In the genomic region with DNA sequence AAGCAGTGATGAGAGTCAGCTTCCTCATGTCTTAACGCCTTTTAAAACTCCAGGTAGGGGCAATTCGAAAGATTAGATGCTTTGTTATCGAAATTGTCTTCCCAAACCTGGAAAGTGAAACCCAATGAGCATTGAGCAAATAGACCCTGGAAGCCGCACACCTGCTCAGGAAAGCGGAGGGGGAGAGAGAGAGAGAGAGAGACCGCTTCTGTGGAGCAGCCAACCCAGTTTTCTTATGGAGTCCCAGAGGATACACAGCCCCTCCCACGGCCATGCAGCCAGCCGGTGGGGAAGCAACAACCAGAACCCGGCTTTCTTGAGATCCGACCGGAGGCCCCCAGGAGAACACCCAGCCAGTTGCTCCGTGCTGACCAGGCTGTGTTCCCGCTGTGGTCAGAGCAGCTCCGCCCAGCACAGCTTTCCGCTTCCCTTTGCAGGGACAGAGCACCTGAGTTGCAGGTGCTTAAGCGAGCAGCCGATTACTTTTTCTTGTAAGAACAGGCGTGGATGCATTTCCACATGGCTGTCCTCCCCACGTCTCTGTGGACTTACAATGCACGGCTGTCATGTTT, we compare ENCODE assay signal across 21 cellular contexts.
DNase-seq lines count a peak whose midpoint lies in the region; TF ChIP-seq lines count a peak whose summit lies in the region.
"Had no signal": no experiment of that assay in that cellular context is flagged by ENCODE, and none has a peak within 500 bp of the region (broad histone marks: within the 10 kb centered on the region; RNA-seq: fewer than 3 reads in every experiment).

No MANE protein-coding gene starts in this region.

- no peaks in the 10 kb centered on the region for H3K79me2 ChIP-seq in parathyroid adenoma

- DNase-seq in DMS53 (lab: John Stamatoyannopoulos, UW) (peak; percentile 85), NCI-H1105 treated with DMSO at 0.1 percent for 48 hours (lab: John Stamatoyannopoulos, UW) (peak; percentile 64), RPMI8226 (peak; percentile 20), erythroblast (lab: John Stamatoyannopoulos, UW) (no peak), GM19238 (ENCODE audit: insufficient read length, low spot score) (no peak)
- no peak for DNase-seq in activated naive CD4-positive, alpha-beta T cell treated with anti-CD3 and anti-CD28 coated beads, Interleukin-2, amount 50 U/mL, for 16 hours
- DNase-seq: activated CD4-positive, alpha-beta T cell treated with anti-CD3 and anti-CD28 coated beads, Interleukin-2, amount 10 ng/mL, durations not matched to agents 7 days and 5 days; activated CD8-positive, alpha-beta memory T cell treated with anti-CD3 and anti-CD28 coated beads, Interleukin-2, amount 10 ng/mL, durations not matched to agents 7 days and 5 days; activated naive CD4-positive, alpha-beta T cell treated with anti-CD3 and anti-CD28 coated beads, Interleukin-2, amount 10 ng/mL, durations not matched to agents 7 days and 5 days; CD4-positive, alpha-beta memory T cell; H9; NCI-H2171 treated with DMSO at 0.1 percent for 48 hours; PC-3; Right ventricle myocardium superior; T-helper 9 cell; trophoblast cell had no signal

- no peaks in the 10 kb centered on the region for H3K4me1 ChIP-seq in parathyroid adenoma

- H3K27me3 ChIP-seq in parathyroid adenoma (ENCODE audit: control insufficient read depth, insufficient read depth, low read length) = no peaks in the 10 kb centered on the region
- H3K27me3 ChIP-seq: cardiac muscle cell had no signal

- H3K4me3 ChIP-seq in parathyroid adenoma (ENCODE audit: low read depth, low read length) = no peak overlapping the region
- H3K4me3 ChIP-seq: cardiac muscle cell, coronary artery, GM12878 had no signal

- H2AFZ ChIP-seq in parathyroid adenoma = peak overlapping the region; percentile 20

- H3K36me3 ChIP-seq in parathyroid adenoma (ENCODE audit: control insufficient read depth, insufficient read depth, low read length) = no peaks in the 10 kb centered on the region
- H3K36me3 ChIP-seq: cardiac muscle cell had no signal

- H3K4me2 ChIP-seq in parathyroid adenoma (ENCODE audit: low read length) = peak overlapping the region; percentile 26
- H3K4me2 ChIP-seq: KMS-11 had no signal

- no peak overlapping the region for H3K27ac ChIP-seq in parathyroid adenoma
- H3K27ac ChIP-seq: cardiac muscle cell, coronary artery, KMS-11 had no signal

- no peak for TF ChIP-seq CTCF in parathyroid adenoma (IDR thresholded peaks at IDR 0.05)

- no peak overlapping the region for H3K9ac ChIP-seq in parathyroid adenoma
- H3K9ac ChIP-seq: KMS-11 had no signal

- TF ChIP-seq POLR2A in erythroblast (IDR thresholded peaks at IDR 0.05; ENCODE audit: low read length) = no peak

- H3K9me3 ChIP-seq in parathyroid adenoma (ENCODE audit: control insufficient read depth, low read length) = no peaks in the 10 kb centered on the region

Comparison
In these comparisons a context has a peak if more than half of its experiments do, and no peak if none do; other contexts are left out.
1. DNase-seq: peak in DMS53 (single experiment), NCI-H1105 treated with DMSO at 0.1 percent for 48 hours (single experiment) and RPMI8226 (single experiment); none in erythroblast (0 of 2), GM19238 (single experiment) and activated naive CD4-positive, alpha-beta T cell treated with anti-CD3 and anti-CD28 coated beads, Interleukin-2, amount 50 U/mL, for 16 hours (single experiment).